In genomic region chr20:34058831-34059230, GRCh38 we compare ENCODE assay signal across 11 cellular contexts. TPM values are rescaled to one million over a fixed set of nuclear protein-coding genes. Genes with fewer than 3 reads are reported as not detected.
DNase-seq lines count a peak whose midpoint lies in the region; ATAC-seq, FAIRE-seq and TF ChIP-seq lines count a peak whose summit lies in the region.
"Had no signal": no experiment of that assay in that cellular context is flagged by ENCODE, and none has a peak within 500 bp of the region (broad histone marks: within the 10 kb centered on the region; RNA-seq: fewer than 3 reads in every experiment).

No MANE protein-coding gene starts in this region.

- DNase-seq in HepG2 (ENCODE audit: low spot score) (no peak), right lobe of liver (no peak), NCI-H510A (lab: John Stamatoyannopoulos, UW) (peak; percentile 25), endothelial cell of umbilical vein (ENCODE audit: low read depth, low spot score) (peak; percentile 29), type B pancreatic cell (ENCODE audit: extremely low spot score, unreplicated experiment) (no peak)
- DNase-seq: adrenal gland, HFFc6 had no signal

- peaks cover 16% of the 10 kb centered on the region for H3K36me3 Mint-ChIP-seq in type B pancreatic cell

- TF ChIP-seq EP300 in HepG2 (IDR thresholded peaks at IDR 0.05; ENCODE audit: low read depth in 2 of 2, low read length in 2 of 2): no peak
- TF ChIP-seq EP300 in HepG2 (CRISPR knock-in tag; IDR thresholded peaks at IDR 0.05; ENCODE audit: borderline replicate concordance): no peak
- no peak for TF ChIP-seq EP300 in gastroesophageal sphincter (IDR thresholded peaks at IDR 0.05)

- no TSS peak for BruUV-seq in HepG2 (replicated peaks; lab: Mats Ljungman, UMichigan)
- BruUV-seq in endothelial cell of umbilical vein (replicated peaks; lab: Mats Ljungman, UMichigan): no TSS peak

- FAIRE-seq in HepG2 (lab: Jason Lieb, UNC): no peak
- FAIRE-seq in endothelial cell of umbilical vein (lab: Jason Lieb, UNC): no peak

- peak overlapping the region; percentile 0 for H3K27ac Mint-ChIP-seq in type B pancreatic cell
- H3K27ac Mint-ChIP-seq: HFFc6 had no signal

- peaks cover 64% of the 10 kb centered on the region for H4K20me1 ChIP-seq in HepG2 (ENCODE audit: insufficient read depth, low read length)
- peaks cover 9% of the 10 kb centered on the region for H4K20me1 ChIP-seq in endothelial cell of umbilical vein (replicated peaks; ENCODE audit: control insufficient read depth, extremely low read depth, insufficient read depth, low read length)

- in situ Hi-C loops in HepG2 (cut with HindIII; ENCODE audit: extremely low pct_ligation_motif_present, low pct_unique_long_range_greater_than_20kb): no loop called here

- H3K36me3 ChIP-seq in HepG2 (replicated peaks in 1 of 2; ENCODE audit: control insufficient read depth in 1 of 2, insufficient read depth in 2 of 2, low read length in 2 of 2): peaks cover 15 to 59% of the 10 kb centered on the region in 2 experiments
- H3K36me3 ChIP-seq in right lobe of liver: no peaks in the 10 kb centered on the region
- H3K36me3 ChIP-seq in endothelial cell of umbilical vein (ENCODE audit: control insufficient read depth in 2 of 2, extremely low read depth in 1 of 2, insufficient read depth in 2 of 2, low read length in 2 of 2): no peaks in the 10 kb centered on the region
- H3K36me3 ChIP-seq in gastroesophageal sphincter: peaks cover 0 to 8% of the 10 kb centered on the region in 2 donors
- H3K36me3 ChIP-seq: adrenal gland, prostate gland had no signal

- WGBS in HepG2 (ENCODE audit: low lambda C conversion rate): 79% methylated on average over 1 of the region's 1 CpG
- 50% methylated on average over 1 of the region's 1 CpG for WGBS in right lobe of liver (ENCODE audit: insufficient coverage, low coverage, low lambda C conversion rate, missing lambda C conversion rate)
- WGBS in gastroesophageal sphincter (ENCODE audit: low coverage in 1 of 2), 2 donors: 33 to 44% methylated on average over 1 of the region's 1 CpG

- H3K9ac ChIP-seq in HepG2 (ENCODE audit: insufficient read depth, low read depth, low read length) (no peak overlapping the region), endothelial cell of umbilical vein (replicated peaks; ENCODE audit: extremely low read depth, insufficient read depth, low read length) (no peak overlapping the region)

- no peaks in the 10 kb centered on the region for H3K27me3 Mint-ChIP-seq in type B pancreatic cell

- H3K4me2 ChIP-seq in HepG2 (ENCODE audit: low read depth, low read length) (no peak overlapping the region), endothelial cell of umbilical vein (ENCODE audit: insufficient read depth, low read length) (no peak overlapping the region)

- CTCF ChIA-PET in HepG2 (lab: Yijun Ruan, JAX; ENCODE audit: low intra/inter-chr PET ratio, low total read pairs) (no interaction called here), endothelial cell of umbilical vein (lab: Charles Lee) (no interaction called here)

- TF ChIP-seq POLR2A in HepG2 (IDR thresholded peaks at IDR 0.05; ENCODE audit: insufficient read depth in 1 of 2, low read depth in 2 of 2, low read length in 2 of 2) (no peak), right lobe of liver (IDR thresholded peaks at IDR 0.05) (no peak), endothelial cell of umbilical vein (IDR thresholded peaks at IDR 0.05; ENCODE audit: low read depth, low read length) (no peak), gastroesophageal sphincter (IDR thresholded peaks at IDR 0.05) (no peak)

- intact Hi-C loops in HepG2 (cut with micrococcal nuclease; ENCODE audit: unreplicated experiment): no loop called here
- intact Hi-C loops in right lobe of liver (cut with DNase I): no loop called here
- intact Hi-C loops in endothelial cell of umbilical vein (cut with micrococcal nuclease): no loop called here

- dilution Hi-C loops in endothelial cell of umbilical vein (cut with MboI; ENCODE audit: extremely low pct_ligation_motif_present, low sequenced_read_pairs): no loop called here

- H3K9me3 ChIP-seq in HepG2 (ENCODE audit: low read length) (no peaks in the 10 kb centered on the region), right lobe of liver (no peaks in the 10 kb centered on the region), endothelial cell of umbilical vein (replicated peaks; ENCODE audit: control insufficient read depth, insufficient read depth, low read length) (no peaks in the 10 kb centered on the region), gastroesophageal sphincter (no peaks in the 10 kb centered on the region)
- H3K9me3 ChIP-seq: adrenal gland, prostate gland had no signal

- POLR2A ChIA-PET in HepG2 (lab: Yijun Ruan, JAX) (interaction anchor here (1.3 kb wide), 1 partner anchor 66 kb away, joined by 3 read pairs; no protein-coding TSS in a partner anchor), endothelial cell of umbilical vein (lab: Charles Lee) (no interaction called here)

- no peak for TF ChIP-seq RAD21 in HepG2 (CRISPR knock-in tag; IDR thresholded peaks at IDR 0.05)

- no peaks in the 10 kb centered on the region for H3K4me1 ChIP-seq in HepG2 (ENCODE audit: insufficient read depth, low read length)
- no peaks in the 10 kb centered on the region for H3K4me1 ChIP-seq in right lobe of liver
- H3K4me1 ChIP-seq in endothelial cell of umbilical vein (ENCODE audit: control insufficient read depth, extremely low read depth, insufficient read depth, low read length): peaks cover 5% of the 10 kb centered on the region
- H3K4me1 ChIP-seq in gastroesophageal sphincter: peaks cover 0 to 57% (median 0%) of the 10 kb centered on the region in 3 donors
- H3K4me1 ChIP-seq: prostate gland had no signal

- ATAC-seq in HepG2 (no peak), right lobe of liver (no peak), GM18517 (IDR thresholded peaks at IDR 0.05; ENCODE audit: unreplicated experiment) (no peak), GM21423 (IDR thresholded peaks at IDR 0.05; ENCODE audit: unreplicated experiment) (no peak), gastroesophageal sphincter (no peak)

- peaks cover 54% of the 10 kb centered on the region for H3K4me1 Mint-ChIP-seq in type B pancreatic cell (ENCODE audit: unreplicated experiment)

- no peaks in the 10 kb centered on the region for H3K9me1 ChIP-seq in endothelial cell of umbilical vein (replicated peaks; ENCODE audit: control insufficient read depth, extremely low read depth, insufficient read depth, low read length)

- H3K27ac ChIP-seq in HepG2 (ENCODE audit: extremely low read length, insufficient read depth, low read length): no peak overlapping the region
- no peak overlapping the region for H3K27ac ChIP-seq in right lobe of liver
- H3K27ac ChIP-seq in endothelial cell of umbilical vein (ENCODE audit: insufficient read depth, low read depth, low read length): no peak overlapping the region
- no peak overlapping the region for H3K27ac ChIP-seq in gastroesophageal sphincter
- H3K27ac ChIP-seq: adrenal gland, prostate gland had no signal

- H3K79me2 ChIP-seq in HepG2 (ENCODE audit: insufficient read depth, low read length) (peaks cover 90% of the 10 kb centered on the region), endothelial cell of umbilical vein (ENCODE audit: control insufficient read depth, insufficient read depth, low read length) (peaks cover 70% of the 10 kb centered on the region)

- H3K4me3 ChIP-seq in HepG2 (replicated peaks in 1 of 3; ENCODE audit: insufficient read depth in 1 of 3, low read depth in 2 of 3, low read length in 3 of 3): no peak overlapping the region
- no peak overlapping the region for H3K4me3 ChIP-seq in right lobe of liver
- H3K4me3 ChIP-seq in endothelial cell of umbilical vein (replicated peaks in 1 of 3; ENCODE audit: insufficient read depth in 1 of 3, low read depth in 1 of 3, low read length in 3 of 3): no peak overlapping the region
- no peak overlapping the region for H3K4me3 ChIP-seq in gastroesophageal sphincter
- H3K4me3 ChIP-seq: adrenal gland, prostate gland had no signal

- H3K4me3 Mint-ChIP-seq in type B pancreatic cell: no peak overlapping the region
- H3K4me3 Mint-ChIP-seq: HFFc6 had no signal

- TF ChIP-seq CTCF in HepG2 (CRISPR knock-in tag; IDR thresholded peaks at IDR 0.05) (no peak), right lobe of liver (IDR thresholded peaks at IDR 0.05) (no peak), endothelial cell of umbilical vein (IDR thresholded peaks at IDR 0.05; ENCODE audit: extremely low read depth in 1 of 2, insufficient read depth in 1 of 2, low read depth in 1 of 2, low read length in 2 of 2) (no peak), type B pancreatic cell (conservative IDR thresholded peaks at IDR 0.05) (no peak), gastroesophageal sphincter (IDR thresholded peaks at IDR 0.05) (no peak)

- H2AFZ ChIP-seq in HepG2 (ENCODE audit: low read length): no peak overlapping the region
- H2AFZ ChIP-seq in endothelial cell of umbilical vein (ENCODE audit: low read depth, low read length): no peak overlapping the region

- H3K27me3 ChIP-seq in HepG2 (ENCODE audit: control insufficient read depth in 1 of 2, insufficient read depth in 2 of 2, low read length in 2 of 2) (no peaks in the 10 kb centered on the region), right lobe of liver (no peaks in the 10 kb centered on the region), endothelial cell of umbilical vein (ENCODE audit: control insufficient read depth in 2 of 2, insufficient read depth in 2 of 2, low read length in 2 of 2) (no peaks in the 10 kb centered on the region), gastroesophageal sphincter (no peaks in the 10 kb centered on the region)
- H3K27me3 ChIP-seq: adrenal gland had no signal

- no peaks in the 10 kb centered on the region for H3K9me3 Mint-ChIP-seq in type B pancreatic cell
- H3K9me3 Mint-ChIP-seq: HFFc6 had no signal

RNA-seq across cellular contexts. Expression of gene EIF2S2, which starts 53.2 kb away (rescaled TPM):
- total RNA-seq in HepG2 (2016; rRNA removed; fragmentation: Illumina TruSeq; extraction: Trizol) (213 and 316 TPM in 2 replicates), right lobe of liver (10 to 100 TPM; 16.7 to 50.6 (median 30.8) TPM), endothelial cell of umbilical vein (99.3 and 102 TPM in 2 replicates), type B pancreatic cell (ENCODE audit: low replicate concordance) (87.1 and 87.8 TPM in 2 replicates), gastroesophageal sphincter (10 to 100 TPM; 44.4 to 65.6 (median 56.8) TPM)
- 51.0 and 51.7 TPM in 2 replicates for total RNA-seq in HepG2 (2016; cell fraction: cytosol; rRNA removed; fragmentation: Illumina TruSeq; extraction: Trizol; ENCODE audit: low read depth)
- 208 and 329 TPM in 2 replicates for total RNA-seq in HepG2 (2016; cell fraction: insoluble cytoplasmic fraction; rRNA removed; fragmentation: Illumina TruSeq; extraction: Trizol)
- total RNA-seq in HepG2 (2016; cell fraction: membrane; rRNA removed; fragmentation: Illumina TruSeq; extraction: Trizol): 97.8 and 98.8 TPM in 2 replicates
- 76.0 and 84.1 TPM in 2 replicates for total RNA-seq in HepG2 (2016; cell fraction: nucleus; rRNA removed; fragmentation: Illumina TruSeq; extraction: Trizol)
- polyA plus RNA-seq in HepG2 (2011; rRNA removed) (102 and 126 TPM in 2 replicates), endothelial cell of umbilical vein (34.0 and 38.8 TPM in 2 replicates)
- polyA plus RNA-seq in HepG2 (2011; cell fraction: cytosol; rRNA removed): 63.0 and 92.8 TPM in 2 replicates
- polyA plus RNA-seq in HepG2 (2011; cell fraction: nucleus; rRNA removed): 22.9 and 30.3 TPM in 2 replicates
- 143 and 178 TPM in 2 replicates for polyA plus RNA-seq in HepG2 (2012)
- polyA plus RNA-seq in HepG2 (2016; cell fraction: cytosol; fragmentation: Illumina TruSeq; extraction: Trizol; ENCODE audit: low read depth): 36.0 and 36.2 TPM in 2 replicates
- 299 and 317 TPM in 2 replicates for polyA plus RNA-seq in HepG2 (2016; cell fraction: insoluble cytoplasmic fraction; fragmentation: Illumina TruSeq; extraction: Trizol; ENCODE audit: low read depth)
- polyA plus RNA-seq in HepG2 (2016; cell fraction: membrane; fragmentation: Illumina TruSeq; extraction: Trizol; ENCODE audit: low read depth): 66.5 and 67.3 TPM in 2 replicates
- 111 and 114 TPM in 2 replicates for polyA plus RNA-seq in HepG2 (2016; cell fraction: nucleus; fragmentation: Illumina TruSeq; extraction: Trizol; ENCODE audit: insufficient read depth, low read depth)
- 27.1 and 39.1 TPM in 2 replicates for polyA minus RNA-seq in HepG2 (2011; rRNA and poly(A)+ RNA removed; ENCODE audit: low replicate concordance)
- 55.0 and 56.6 TPM in 2 replicates for polyA minus RNA-seq in HepG2 (2011; cell fraction: cytosol; rRNA and poly(A)+ RNA removed)
- 34.4 and 37.0 TPM in 2 replicates for polyA minus RNA-seq in HepG2 (2011; cell fraction: nucleus; rRNA and poly(A)+ RNA removed)
- 71.5 and 71.6 TPM in 2 replicates for polyA plus RNA-seq in endothelial cell of umbilical vein (2011; cell fraction: cytosol; rRNA removed)
- polyA plus RNA-seq in endothelial cell of umbilical vein (2011; cell fraction: nucleus; rRNA removed): 31.0 and 42.1 TPM in 2 replicates
- 113 and 146 TPM in 2 replicates for polyA plus RNA-seq in endothelial cell of umbilical vein (2012)
- polyA minus RNA-seq in endothelial cell of umbilical vein: 19.8 and 26.1 TPM in 2 replicates
- 58.4 TPM for polyA minus RNA-seq in endothelial cell of umbilical vein (2011; cell fraction: cytosol; rRNA and poly(A)+ RNA removed)
- 12.1 and 18.3 TPM in 2 replicates for polyA minus RNA-seq in endothelial cell of umbilical vein (2011; cell fraction: nucleus; rRNA and poly(A)+ RNA removed)

Comparison
In these comparisons a context has a peak if more than half of its experiments do, and no peak if none do; other contexts are left out.
1. DNase-seq: peak in NCI-H510A (single experiment) and endothelial cell of umbilical vein (single experiment); none in HepG2 (single experiment), right lobe of liver (0 of 3) and type B pancreatic cell (single experiment).